In genomic region chr11:120625565-120625964, GRCh38 we compare ENCODE assay signal across 26 cellular contexts.
A peak's percentile ranks its signal among the peaks of the same experiment; 100 is the strongest.
DNase-seq lines count a peak whose midpoint lies in the region; ATAC-seq and TF ChIP-seq lines count a peak whose summit lies in the region.
"Had no signal": no experiment of that assay in that cellular context is flagged by ENCODE, and none has a peak within 500 bp of the region (broad histone marks: within the 10 kb centered on the region; RNA-seq: fewer than 3 reads in every experiment).

No MANE protein-coding gene starts in this region.

- POLR2A ChIA-PET in activated CD8-positive, alpha-beta T cell treated with anti-CD3 and anti-CD28 coated beads for 36 hours (lab: Charles Lee): no interaction called here
- POLR2A ChIA-PET in activated CD8-positive, alpha-beta T cell treated with anti-CD3 and anti-CD28 coated beads, Interleukin-2, amount 10 ng/mL, durations not matched to agents 7 days and 5 days (lab: Charles Lee): no interaction called here

- peak; percentile 36 for DNase-seq in NCI-H1694 (lab: John Stamatoyannopoulos, UW)
- no peak for DNase-seq in NCI-H1694 treated with DMSO at 0.1 percent for 48 hours (lab: John Stamatoyannopoulos, UW)
- DNase-seq in activated CD8-positive, alpha-beta T cell treated with anti-CD3 and anti-CD28 coated beads for 36 hours: peak; percentile 3
- DNase-seq in activated CD8-positive, alpha-beta T cell treated with anti-CD3 and anti-CD28 coated beads, Interleukin-2, amount 10 ng/mL, durations not matched to agents 7 days and 5 days: no peak
- DNase-seq in NCI-H524 treated with DMSO at 0.1 percent for 48 hours (lab: John Stamatoyannopoulos, UW): peak; percentile 43
- no peak for DNase-seq in nephron progenitor cell
- DNase-seq in upper lobe of left lung: no peak
- DNase-seq: 8988T; ACHN; BE2C; CD8-positive, alpha-beta memory T cell; DMS153; Karpas-422; MV-4-11; NCI-H1105; NCI-H1436 treated with DMSO at 0.1 percent for 48 hours; NCI-H2029 treated with DMSO at 0.1 percent for 48 hours; NCI-H226; NCI-H510A; NCI-H774; PC-3; Right ventricle myocardium superior had no signal

- no peaks in the 10 kb centered on the region for H3K27me3 ChIP-seq in upper lobe of left lung
- H3K27me3 ChIP-seq: BE2C, SJSA1 had no signal

- H3K36me3 Mint-ChIP-seq in activated CD8-positive, alpha-beta T cell treated with anti-CD3 and anti-CD28 coated beads for 36 hours (ENCODE audit: low read depth): no peaks in the 10 kb centered on the region
- no peaks in the 10 kb centered on the region for H3K36me3 Mint-ChIP-seq in activated CD8-positive, alpha-beta T cell treated with anti-CD3 and anti-CD28 coated beads, Interleukin-2, amount 10 ng/mL, durations not matched to agents 7 days and 5 days (ENCODE audit: low read depth)
- H3K36me3 Mint-ChIP-seq in nephron progenitor cell (ENCODE audit: low read depth): no peaks in the 10 kb centered on the region
- H3K36me3 Mint-ChIP-seq: CD14-positive monocyte; CD8-positive, alpha-beta memory T cell had no signal

- no peak overlapping the region for H3K4me3 Mint-ChIP-seq in activated CD8-positive, alpha-beta T cell treated with anti-CD3 and anti-CD28 coated beads for 36 hours
- no peak overlapping the region for H3K4me3 Mint-ChIP-seq in activated CD8-positive, alpha-beta T cell treated with anti-CD3 and anti-CD28 coated beads, Interleukin-2, amount 10 ng/mL, durations not matched to agents 7 days and 5 days
- no peak overlapping the region for H3K4me3 Mint-ChIP-seq in nephron progenitor cell
- H3K4me3 Mint-ChIP-seq: CD14-positive monocyte; CD8-positive, alpha-beta memory T cell had no signal

- H3K9me3 ChIP-seq in upper lobe of left lung: no peaks in the 10 kb centered on the region
- H3K9me3 ChIP-seq: BE2C, SJSA1 had no signal

- no peak for TF ChIP-seq EP300 in upper lobe of left lung (IDR thresholded peaks at IDR 0.05)

- no peaks in the 10 kb centered on the region for H3K9me3 Mint-ChIP-seq in activated CD8-positive, alpha-beta T cell treated with anti-CD3 and anti-CD28 coated beads for 36 hours
- no peaks in the 10 kb centered on the region for H3K9me3 Mint-ChIP-seq in activated CD8-positive, alpha-beta T cell treated with anti-CD3 and anti-CD28 coated beads, Interleukin-2, amount 10 ng/mL, durations not matched to agents 7 days and 5 days (ENCODE audit: insufficient read depth)
- H3K9me3 Mint-ChIP-seq in nephron progenitor cell: no peaks in the 10 kb centered on the region
- H3K9me3 Mint-ChIP-seq: CD14-positive monocyte; CD8-positive, alpha-beta memory T cell had no signal

- no peaks in the 10 kb centered on the region for H3K36me3 ChIP-seq in upper lobe of left lung
- H3K36me3 ChIP-seq: BE2C, SJSA1 had no signal

- no peak overlapping the region for H3K27ac ChIP-seq in upper lobe of left lung
- H3K27ac ChIP-seq: SJSA1 had no signal

- no peak for TF ChIP-seq CTCF in activated CD8-positive, alpha-beta T cell treated with anti-CD3 and anti-CD28 coated beads for 36 hours (IDR thresholded peaks at IDR 0.05)
- TF ChIP-seq CTCF in nephron progenitor cell (IDR thresholded peaks at IDR 0.05): no peak
- TF ChIP-seq CTCF in upper lobe of left lung (IDR thresholded peaks at IDR 0.05): no peak

- no peaks in the 10 kb centered on the region for H3K4me1 ChIP-seq in upper lobe of left lung
- H3K4me1 ChIP-seq: SJSA1 had no signal

- H3K4me1 Mint-ChIP-seq in activated CD8-positive, alpha-beta T cell treated with anti-CD3 and anti-CD28 coated beads for 36 hours (ENCODE audit: low read depth): no peaks in the 10 kb centered on the region
- no peaks in the 10 kb centered on the region for H3K4me1 Mint-ChIP-seq in activated CD8-positive, alpha-beta T cell treated with anti-CD3 and anti-CD28 coated beads, Interleukin-2, amount 10 ng/mL, durations not matched to agents 7 days and 5 days (ENCODE audit: low read depth)
- peaks cover 23% of the 10 kb centered on the region for H3K4me1 Mint-ChIP-seq in nephron progenitor cell
- H3K4me1 Mint-ChIP-seq: CD8-positive, alpha-beta memory T cell had no signal

- no peaks in the 10 kb centered on the region for H3K27me3 Mint-ChIP-seq in activated CD8-positive, alpha-beta T cell treated with anti-CD3 and anti-CD28 coated beads for 36 hours
- no peaks in the 10 kb centered on the region for H3K27me3 Mint-ChIP-seq in activated CD8-positive, alpha-beta T cell treated with anti-CD3 and anti-CD28 coated beads, Interleukin-2, amount 10 ng/mL, durations not matched to agents 7 days and 5 days (ENCODE audit: low read depth)
- peaks cover 44% of the 10 kb centered on the region for H3K27me3 Mint-ChIP-seq in nephron progenitor cell (ENCODE audit: low read depth, poor library complexity)

- no peak for TF ChIP-seq POLR2A in upper lobe of left lung (IDR thresholded peaks at IDR 0.05)

- WGBS in upper lobe of left lung, 2 donors: 57 to 74% methylated on average over 4 of the region's 4 CpGs

- H3K4me3 ChIP-seq in upper lobe of left lung: no peak overlapping the region
- H3K4me3 ChIP-seq: SJSA1 had no signal

- intact Hi-C loops in activated CD8-positive, alpha-beta T cell treated with anti-CD3 and anti-CD28 coated beads for 36 hours (cut with micrococcal nuclease): loop anchor here (2.0 kb wide), 1 partner anchor 71 kb away; no protein-coding TSS in a partner anchor

- no peak for ATAC-seq in activated CD8-positive, alpha-beta T cell treated with anti-CD3 and anti-CD28 coated beads for 36 hours
- ATAC-seq in activated CD8-positive, alpha-beta T cell treated with anti-CD3 and anti-CD28 coated beads, Interleukin-2, amount 10 ng/mL, durations not matched to agents 7 days and 5 days: no peak
- ATAC-seq in GM18517 (IDR thresholded peaks at IDR 0.05; ENCODE audit: unreplicated experiment): no peak
- ATAC-seq in upper lobe of left lung (ENCODE audit: low FRiP score in 2 of 2): no peak
- ATAC-seq: HepG2, PC-3 had no signal

- CTCF ChIA-PET in activated CD8-positive, alpha-beta T cell treated with anti-CD3 and anti-CD28 coated beads for 36 hours (lab: Charles Lee): no interaction called here
- CTCF ChIA-PET in activated CD8-positive, alpha-beta T cell treated with anti-CD3 and anti-CD28 coated beads, Interleukin-2, amount 10 ng/mL, durations not matched to agents 7 days and 5 days (lab: Charles Lee): no interaction called here

- no peak overlapping the region for H3K27ac Mint-ChIP-seq in activated CD8-positive, alpha-beta T cell treated with anti-CD3 and anti-CD28 coated beads for 36 hours
- no peak overlapping the region for H3K27ac Mint-ChIP-seq in activated CD8-positive, alpha-beta T cell treated with anti-CD3 and anti-CD28 coated beads, Interleukin-2, amount 10 ng/mL, durations not matched to agents 7 days and 5 days
- H3K27ac Mint-ChIP-seq in nephron progenitor cell: peak overlapping the region; percentile 23
- H3K27ac Mint-ChIP-seq: CD14-positive monocyte had no signal

Comparison
In these comparisons a context has a peak if more than half of its experiments do, and no peak if none do; other contexts are left out.
1. DNase-seq: peak in NCI-H1694 (single experiment), activated CD8-positive, alpha-beta T cell treated with anti-CD3 and anti-CD28 coated beads for 36 hours (single experiment) and NCI-H524 treated with DMSO at 0.1 percent for 48 hours (single experiment); none in NCI-H1694 treated with DMSO at 0.1 percent for 48 hours (single experiment), activated CD8-positive, alpha-beta T cell treated with anti-CD3 and anti-CD28 coated beads, Interleukin-2, amount 10 ng/mL, durations not matched to agents 7 days and 5 days (single experiment), nephron progenitor cell (single experiment) and upper lobe of left lung (0 of 2).